In genomic region chr19:10593820-10594637, GRCh38 we compare ENCODE assay signal across 1 cellular context.
A peak's percentile ranks its signal among the peaks of the same experiment; 100 is the strongest.
TF ChIP-seq lines count a peak whose summit lies in the region.

No MANE protein-coding gene starts in this region.

TF ChIP-seq in GM12878, 131 proteins besides CTCF, POLR2A, EP300 and RAD21 (continues in another document):
- TF ChIP-seq NFYA (IDR thresholded peaks at IDR 0.05; ENCODE audit: borderline replicate concordance, low read depth, low read length) (no peak), NFIC (IDR thresholded peaks at IDR 0.05; ENCODE audit: low read depth, low read length) (no peak), RELB (IDR thresholded peaks at IDR 0.05; ENCODE audit: low read depth) (peak; percentile 78), SRF (IDR thresholded peaks at IDR 0.05; ENCODE audit: low read depth in 2 of 2, low read length in 2 of 2) (no peak), POLR2AphosphoS5 (IDR thresholded peaks at IDR 0.05; ENCODE audit: low read length) (no peak), SKIL (IDR thresholded peaks at IDR 0.05; ENCODE audit: low read depth, poor library complexity, severe bottlenecking) (peak; percentile 88), BACH1 (IDR thresholded peaks at IDR 0.05; ENCODE audit: borderline replicate concordance) (no peak), WRNIP1 (IDR thresholded peaks at IDR 0.05; ENCODE audit: borderline replicate concordance, low read depth, low read length) (no peak), E4F1 (IDR thresholded peaks at IDR 0.05; ENCODE audit: borderline replicate concordance, partially characterized antibody) (no peak), POLR2AphosphoS2 (IDR thresholded peaks at IDR 0.05; ENCODE audit: low read depth, low read length) (no peak), CEBPB (IDR thresholded peaks at IDR 0.05; ENCODE audit: borderline replicate concordance in 1 of 2, low read depth in 2 of 2, low read length in 2 of 2) (no peak), SMAD5 (IDR thresholded peaks at IDR 0.05; ENCODE audit: low read depth) (no peak), ELK1 (IDR thresholded peaks at IDR 0.05; ENCODE audit: low read depth, low read length) (no peak), CREM (IDR thresholded peaks at IDR 0.05; ENCODE audit: low read depth) (no peak), TBL1XR1 (IDR thresholded peaks at IDR 0.05; ENCODE audit: low read depth, low read length) (0 out of 2 replicates have a peak, but pooled peaks have one; percentile 40), CUX1 (IDR thresholded peaks at IDR 0.05; ENCODE audit: insufficient replicate concordance, low read depth, low read length) (no peak), BCL3 (IDR thresholded peaks at IDR 0.05; ENCODE audit: borderline replicate concordance, insufficient read depth, low read depth, low read length, poor library complexity, severe bottlenecking) (peak; percentile 12), EED (IDR thresholded peaks at IDR 0.05; ENCODE audit: low read depth) (peak; percentile 67; the same call in 1 of the 2 replicates), HDAC6 (IDR thresholded peaks at IDR 0.05; ENCODE audit: unreplicated experiment) (no peak), ATF3 (IDR thresholded peaks at IDR 0.05; ENCODE audit: borderline replicate concordance, extremely low read depth, low read depth, low read length) (no peak), PBX3 (IDR thresholded peaks at IDR 0.05; ENCODE audit: insufficient replicate concordance, low read depth, low read length) (no peak), HDGF (IDR thresholded peaks at IDR 0.05) (peak; percentile 65; the same call in 1 of the 2 replicates), PAX8 (IDR thresholded peaks at IDR 0.05) (no peak), RUNX3 (IDR thresholded peaks at IDR 0.05; ENCODE audit: low read length) (peak; percentile 45), USF1 (IDR thresholded peaks at IDR 0.05; ENCODE audit: borderline replicate concordance, extremely low read length, insufficient read depth, low read depth, low read length) (no peak), ZNF622 (IDR thresholded peaks at IDR 0.05) (no peak), REST (IDR thresholded peaks at IDR 0.05; ENCODE audit: low read depth, low read length) (no peak), IKZF1 (conservative IDR thresholded peaks at IDR 0.05) (peak; percentile 84), SIN3A (IDR thresholded peaks at IDR 0.05; ENCODE audit: low read depth, low read length) (no peak), MXI1 (IDR thresholded peaks at IDR 0.05; ENCODE audit: low read depth, low read length) (no peak), EZH2 (IDR thresholded peaks at IDR 0.05; ENCODE audit: borderline replicate concordance, control insufficient read depth, low read depth, low read length) (no peak), RB1 (IDR thresholded peaks at IDR 0.05; ENCODE audit: borderline replicate concordance) (no peak), NR2C2 (IDR thresholded peaks at IDR 0.05; ENCODE audit: borderline replicate concordance, control insufficient read depth, insufficient read length, low read depth) (no peak), ATF7 (IDR thresholded peaks at IDR 0.05; ENCODE audit: low read depth) (peak; percentile 35; the same call in 1 of the 2 replicates), SUZ12 (IDR thresholded peaks at IDR 0.05; ENCODE audit: unreplicated experiment) (no peak), CHD1 (IDR thresholded peaks at IDR 0.05; ENCODE audit: low read depth, low read length) (no peak), ZNF274 (IDR thresholded peaks at IDR 0.05; ENCODE audit: insufficient read depth, insufficient read length) (no peak), SMAD1 (IDR thresholded peaks at IDR 0.05; ENCODE audit: low read depth, partially characterized antibody) (no peak), BRCA1 (IDR thresholded peaks at IDR 0.05; ENCODE audit: low read depth, low read length) (no peak), ASH2L (IDR thresholded peaks at IDR 0.05; ENCODE audit: borderline replicate concordance, low read depth) (no peak)
